In the genomic region with DNA sequence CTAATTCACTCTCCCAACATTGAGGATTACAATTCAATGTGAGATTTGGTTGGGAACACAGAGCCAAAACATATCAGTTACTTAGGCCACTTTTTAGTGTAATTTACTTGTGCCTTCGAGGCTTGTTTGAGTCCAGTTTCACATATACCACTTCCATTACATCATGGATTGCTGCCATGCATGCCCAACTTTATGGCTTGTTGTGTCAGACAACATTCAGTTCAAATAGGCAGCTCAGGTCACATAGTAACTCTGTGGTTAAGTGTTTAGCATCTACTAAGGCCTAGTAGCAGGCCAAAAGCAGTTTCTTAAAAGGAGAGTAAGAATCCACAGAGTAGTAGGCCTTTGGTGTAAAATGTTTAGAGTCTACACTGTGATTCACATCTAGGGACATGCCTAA, we compare ENCODE assay signal across 29 cellular contexts.
"Had no signal": no experiment of that assay in that cellular context is flagged by ENCODE, and none has a peak within 500 bp of the region (broad histone marks: within the 10 kb centered on the region; RNA-seq: fewer than 3 reads in every experiment).

No MANE protein-coding gene starts in this region.

- H3K27me3 Mint-ChIP-seq: activated CD4-positive, alpha-beta memory T cell treated with anti-CD3 and anti-CD28 coated beads for 36 hours; activated CD4-positive, alpha-beta T cell treated with anti-CD3 and anti-CD28 coated beads for 36 hours; activated CD4-positive, alpha-beta T cell treated with anti-CD3 and anti-CD28 coated beads, Interleukin-2, amount 10 ng/mL, durations not matched to agents 24 days and 14 days; activated CD8-positive, alpha-beta memory T cell treated with anti-CD3 and anti-CD28 coated beads, Interleukin-2, amount 10 ng/mL, durations not matched to agents 7 days and 5 days; activated naive CD4-positive, alpha-beta T cell treated with anti-CD3 and anti-CD28 coated beads, Interleukin-2, amount 10 ng/mL, durations not matched to agents 7 days and 5 days; activated naive CD8-positive, alpha-beta T cell treated with anti-CD3 and anti-CD28 coated beads, Interleukin-2, amount 10 ng/mL, durations not matched to agents 7 days and 5 days; activated T-cell treated with anti-CD3 and anti-CD28 coated beads, Interleukin-2, amount 50 U/mL, for 24 hours; effector memory CD8-positive, alpha-beta T cell had no signal

- H3K36me3 Mint-ChIP-seq: activated CD4-positive, alpha-beta memory T cell treated with anti-CD3 and anti-CD28 coated beads for 36 hours; activated CD8-positive, alpha-beta memory T cell treated with anti-CD3 and anti-CD28 coated beads, Interleukin-2, amount 10 ng/mL, durations not matched to agents 7 days and 5 days; activated naive CD4-positive, alpha-beta T cell treated with anti-CD3 and anti-CD28 coated beads, Interleukin-2, amount 10 ng/mL, durations not matched to agents 7 days and 5 days; activated naive CD4-positive, alpha-beta T cell treated with anti-CD3 and anti-CD28 coated beads, Interleukin-2, amount 50 U/mL, for 72 hours; activated naive CD8-positive, alpha-beta T cell treated with anti-CD3 and anti-CD28 coated beads, Interleukin-2, amount 10 ng/mL, durations not matched to agents 7 days and 5 days had no signal

- H3K36me3 ChIP-seq: brain microvascular endothelial cell, esophagus squamous epithelium, gastroesophageal sphincter had no signal

- FAIRE-seq: astrocyte, colon had no signal

- H3K9me3 Mint-ChIP-seq: activated CD4-positive, alpha-beta memory T cell treated with anti-CD3 and anti-CD28 coated beads for 36 hours; activated CD4-positive, alpha-beta T cell treated with anti-CD3 and anti-CD28 coated beads, Interleukin-2, amount 10 ng/mL, durations not matched to agents 24 days and 14 days; activated naive CD4-positive, alpha-beta T cell treated with anti-CD3 and anti-CD28 coated beads, Interleukin-2, amount 10 ng/mL, durations not matched to agents 7 days and 5 days; activated naive CD4-positive, alpha-beta T cell treated with anti-CD3 and anti-CD28 coated beads, Interleukin-2, amount 50 U/mL, for 72 hours; activated naive CD8-positive, alpha-beta T cell treated with anti-CD3 and anti-CD28 coated beads, Interleukin-2, amount 10 ng/mL, durations not matched to agents 7 days and 5 days; activated T-cell treated with anti-CD3 and anti-CD28 coated beads, Interleukin-2, amount 50 U/mL, for 24 hours; activated T-cell treated with anti-CD3 and anti-CD28 coated beads, Interleukin-2, amount 50 U/mL, for 72 hours had no signal

- H3K4me1 Mint-ChIP-seq: activated CD4-positive, alpha-beta T cell treated with anti-CD3 and anti-CD28 coated beads for 36 hours; activated CD4-positive, alpha-beta T cell treated with anti-CD3 and anti-CD28 coated beads, Interleukin-2, amount 10 ng/mL, durations not matched to agents 24 days and 14 days; activated CD8-positive, alpha-beta memory T cell treated with anti-CD3 and anti-CD28 coated beads, Interleukin-2, amount 10 ng/mL, durations not matched to agents 7 days and 5 days; activated naive CD4-positive, alpha-beta T cell treated with anti-CD3 and anti-CD28 coated beads, Interleukin-2, amount 10 ng/mL, durations not matched to agents 7 days and 5 days; activated naive CD8-positive, alpha-beta T cell treated with anti-CD3 and anti-CD28 coated beads, Interleukin-2, amount 10 ng/mL, durations not matched to agents 7 days and 5 days had no signal

- H3K4me3 Mint-ChIP-seq: activated CD4-positive, alpha-beta memory T cell treated with anti-CD3 and anti-CD28 coated beads for 36 hours; activated CD4-positive, alpha-beta T cell treated with anti-CD3 and anti-CD28 coated beads for 36 hours; activated CD4-positive, alpha-beta T cell treated with anti-CD3 and anti-CD28 coated beads, Interleukin-2, amount 10 ng/mL, durations not matched to agents 24 days and 14 days; activated CD8-positive, alpha-beta memory T cell treated with anti-CD3 and anti-CD28 coated beads, Interleukin-2, amount 10 ng/mL, durations not matched to agents 7 days and 5 days; activated CD8-positive, alpha-beta T cell treated with anti-CD3 and anti-CD28 coated beads, Interleukin-2, amount 10 ng/mL, durations not matched to agents 7 days and 5 days; activated naive CD4-positive, alpha-beta T cell treated with anti-CD3 and anti-CD28 coated beads, Interleukin-2, amount 10 ng/mL, durations not matched to agents 7 days and 5 days; activated naive CD8-positive, alpha-beta T cell treated with anti-CD3 and anti-CD28 coated beads, Interleukin-2, amount 10 ng/mL, durations not matched to agents 7 days and 5 days; activated T-cell treated with anti-CD3 and anti-CD28 coated beads, Interleukin-2, amount 50 U/mL, for 24 hours; activated T-cell treated with anti-CD3 and anti-CD28 coated beads, Interleukin-2, amount 50 U/mL, for 72 hours; effector memory CD8-positive, alpha-beta T cell had no signal

- H3K27ac ChIP-seq: brain microvascular endothelial cell, esophagus squamous epithelium, gastroesophageal sphincter had no signal

- ATAC-seq: activated CD4-positive, alpha-beta T cell treated with anti-CD3 and anti-CD28 coated beads for 36 hours; activated CD8-positive, alpha-beta memory T cell treated with anti-CD3 and anti-CD28 coated beads, Interleukin-2, amount 10 ng/mL, durations not matched to agents 7 days and 5 days; activated CD8-positive, alpha-beta T cell treated with anti-CD3 and anti-CD28 coated beads, Interleukin-2, amount 10 ng/mL, durations not matched to agents 7 days and 5 days; activated naive CD4-positive, alpha-beta T cell treated with anti-CD3 and anti-CD28 coated beads, Interleukin-2, amount 50 U/mL, for 72 hours; activated T-cell treated with anti-CD3 and anti-CD28 coated beads, Interleukin-2, amount 50 U/mL, for 72 hours; effector memory CD8-positive, alpha-beta T cell; gastroesophageal sphincter had no signal

- H3K27me3 ChIP-seq: brain microvascular endothelial cell, esophagus squamous epithelium, gastroesophageal sphincter had no signal

- DNase-seq: activated CD4-positive, alpha-beta memory T cell treated with anti-CD3 and anti-CD28 coated beads for 36 hours; activated CD4-positive, alpha-beta T cell treated with anti-CD3 and anti-CD28 coated beads for 36 hours; activated CD4-positive, alpha-beta T cell treated with anti-CD3 and anti-CD28 coated beads, Interleukin-2, amount 10 ng/mL, durations not matched to agents 24 days and 14 days; activated CD4-positive, CD25-positive, alpha-beta regulatory T cell; activated CD4-positive, CD25-positive, alpha-beta regulatory T cell treated with anti-CD3 and anti-CD28 coated beads, Interleukin-2, amount 50 U/mL, for 72 hours; activated CD8-positive, alpha-beta memory T cell treated with anti-CD3 and anti-CD28 coated beads, Interleukin-2, amount 10 ng/mL, durations not matched to agents 7 days and 5 days; activated CD8-positive, alpha-beta memory T cell treated with anti-CD3 and anti-CD28 coated beads, Interleukin-2, amount 50 U/mL, for 4 hours; activated CD8-positive, alpha-beta T cell treated with anti-CD3 and anti-CD28 coated beads, Interleukin-2, amount 10 ng/mL, durations not matched to agents 7 days and 5 days; activated gamma-delta T cell; activated naive CD4-positive, alpha-beta T cell; activated naive CD4-positive, alpha-beta T cell treated with anti-CD3 and anti-CD28 coated beads, Interleukin-2, amount 10 ng/mL, durations not matched to agents 7 days and 5 days; activated naive CD8-positive, alpha-beta T cell treated with anti-CD3 and anti-CD28 coated beads, Interleukin-2, amount 10 ng/mL, durations not matched to agents 7 days and 5 days; activated T-cell treated with anti-CD3 and anti-CD28 coated beads, Interleukin-2, amount 50 U/mL, for 24 hours; activated T-cell treated with anti-CD3 and anti-CD28 coated beads, Interleukin-2, amount 50 U/mL, for 72 hours; amniotic stem cell; anterior cingulate cortex; brain microvascular endothelial cell; caudate nucleus; cortex of kidney; dermis blood vessel endothelial cell; effector CD4-positive, alpha-beta T cell; effector memory CD8-positive, alpha-beta T cell; esophagus squamous epithelium; foreskin melanocyte; T-helper 2 cell had no signal

- H3K27ac Mint-ChIP-seq: activated CD4-positive, alpha-beta memory T cell treated with anti-CD3 and anti-CD28 coated beads for 36 hours; activated CD4-positive, alpha-beta T cell treated with anti-CD3 and anti-CD28 coated beads for 36 hours; activated CD4-positive, alpha-beta T cell treated with anti-CD3 and anti-CD28 coated beads, Interleukin-2, amount 10 ng/mL, durations not matched to agents 24 days and 14 days; activated CD8-positive, alpha-beta memory T cell treated with anti-CD3 and anti-CD28 coated beads, Interleukin-2, amount 10 ng/mL, durations not matched to agents 7 days and 5 days; activated CD8-positive, alpha-beta T cell treated with anti-CD3 and anti-CD28 coated beads, Interleukin-2, amount 10 ng/mL, durations not matched to agents 7 days and 5 days; activated naive CD4-positive, alpha-beta T cell treated with anti-CD3 and anti-CD28 coated beads, Interleukin-2, amount 10 ng/mL, durations not matched to agents 7 days and 5 days; activated naive CD4-positive, alpha-beta T cell treated with anti-CD3 and anti-CD28 coated beads, Interleukin-2, amount 50 U/mL, for 72 hours; activated naive CD8-positive, alpha-beta T cell treated with anti-CD3 and anti-CD28 coated beads, Interleukin-2, amount 10 ng/mL, durations not matched to agents 7 days and 5 days; activated T-cell treated with anti-CD3 and anti-CD28 coated beads, Interleukin-2, amount 50 U/mL, for 24 hours; activated T-cell treated with anti-CD3 and anti-CD28 coated beads, Interleukin-2, amount 50 U/mL, for 72 hours; effector memory CD8-positive, alpha-beta T cell had no signal

- H3K4me1 ChIP-seq: esophagus squamous epithelium, gastroesophageal sphincter had no signal

- H3K9me3 ChIP-seq: esophagus squamous epithelium, gastroesophageal sphincter had no signal

- H3K4me3 ChIP-seq: esophagus squamous epithelium, gastroesophageal sphincter had no signal
